Comparison of ENCODE assay signal across 8 cellular contexts in genomic region chr16:67227567-67227921, GRCh38. TPM values are rescaled to one million over a fixed set of nuclear protein-coding genes. Genes with fewer than 3 reads are reported as not detected.
A peak's percentile ranks its signal among the peaks of the same experiment; 100 is the strongest.
DNase-seq lines count a peak whose midpoint lies in the region; ATAC-seq and TF ChIP-seq lines count a peak whose summit lies in the region.

No MANE protein-coding gene starts in this region.

- TF ChIP-seq CTCF in PC-3 (conservative IDR thresholded peaks at IDR 0.05; ENCODE audit: low read depth, low read length) (no peak), epithelial cell of esophagus (IDR thresholded peaks at IDR 0.05; ENCODE audit: insufficient read depth, low read depth, low read length, missing control alignments) (no peak), neutrophil (IDR thresholded peaks at IDR 0.05) (no peak)

- H3K4me2 ChIP-seq in PC-3 (ENCODE audit: low read length) = peak overlapping the region; percentile 84

- H3K9me3 Mint-ChIP-seq in CD4-positive, CD25-positive, alpha-beta regulatory T cell = no peaks in the 10 kb centered on the region

- peaks cover 8 to 49% (median 26%) of the 10 kb centered on the region in 4 donors for H3K4me1 Mint-ChIP-seq in CD4-positive, CD25-positive, alpha-beta regulatory T cell

- peak overlapping the region; percentile 98 to 99 (median 98) for H3K4me3 Mint-ChIP-seq in CD4-positive, CD25-positive, alpha-beta regulatory T cell

- H3K79me2 ChIP-seq in PC-3 (ENCODE audit: low read length) = peaks cover 19% of the 10 kb centered on the region

- H3F3A ChIP-seq in PC-3 (ENCODE audit: low read length, unreplicated experiment) = no peaks in the 10 kb centered on the region

- POLR2A ChIA-PET in PC-3 (lab: Charles Lee; ENCODE audit: unreplicated experiment) = interaction anchor here (0.6 kb wide), 1 partner anchor 20 kb away, joined by 3 read pairs; no protein-coding TSS in a partner anchor

- peak overlapping the region; percentile 78 for H3K27ac ChIP-seq in CD4-positive, CD25-positive, alpha-beta regulatory T cell (ENCODE audit: insufficient read depth, low read length, poor library complexity, severe bottlenecking)
- peak overlapping the region; percentile 58; the same call in 1 of the 2 replicates for H3K27ac ChIP-seq in PC-3 (ENCODE audit: low read length)
- H3K27ac ChIP-seq in neutrophil = peak overlapping the region; percentile 86

- no peak for DNase-seq in CD4-positive, CD25-positive, alpha-beta regulatory T cell
- DNase-seq in PC-3 (no peak), epithelial cell of esophagus (ENCODE audit: low read depth) (no peak), NCI-H1436 (lab: John Stamatoyannopoulos, UW) (no peak), 8988T (no peak)

- H3K27me3 Mint-ChIP-seq in CD4-positive, CD25-positive, alpha-beta regulatory T cell = no peaks in the 10 kb centered on the region

- H3K27ac Mint-ChIP-seq in CD4-positive, CD25-positive, alpha-beta regulatory T cell = peak overlapping the region in 2 of 3 donors; percentile 97 to 98

- H3K9me3 ChIP-seq in CD4-positive, CD25-positive, alpha-beta regulatory T cell (ENCODE audit: control insufficient read depth in 2 of 2, low read length in 2 of 2) = no peaks in the 10 kb centered on the region
- H3K9me3 ChIP-seq in PC-3 (ENCODE audit: low read length) = no peaks in the 10 kb centered on the region
- H3K9me3 ChIP-seq in neutrophil = no peaks in the 10 kb centered on the region

- H3K4me1 ChIP-seq in CD4-positive, CD25-positive, alpha-beta regulatory T cell (ENCODE audit: control insufficient read depth, insufficient read depth, low read length, poor library complexity, severe bottlenecking) = peaks cover 19% of the 10 kb centered on the region
- H3K4me1 ChIP-seq in PC-3 (ENCODE audit: insufficient read depth, low read length) (peaks cover 12% of the 10 kb centered on the region; the same call in 1 of the 2 replicates), neutrophil (ENCODE audit: control insufficient read depth in 1 of 2, insufficient read depth in 1 of 2, low read depth in 1 of 2, low read length in 1 of 2) (peaks cover 16 to 17% of the 10 kb centered on the region in 2 experiments)

- intact Hi-C loops in PC-3 (cut with micrococcal nuclease) = no loop called here

- no peak for ATAC-seq in CD4-positive, CD25-positive, alpha-beta regulatory T cell (ENCODE audit: low read depth in 2 of 2)
- ATAC-seq in PC-3 (no peak), HG02973 (IDR thresholded peaks at IDR 0.05; ENCODE audit: unreplicated experiment) (no peak), HG02885 (IDR thresholded peaks at IDR 0.05; ENCODE audit: poor library complexity, unreplicated experiment) (no peak)

- peak overlapping the region; percentile 94 for H3K9ac ChIP-seq in PC-3 (ENCODE audit: low read length)

- no peaks in the 10 kb centered on the region for H3K27me3 ChIP-seq in CD4-positive, CD25-positive, alpha-beta regulatory T cell (ENCODE audit: control insufficient read depth, insufficient read depth, low read length)
- H3K27me3 ChIP-seq in PC-3 (ENCODE audit: low read length) (no peaks in the 10 kb centered on the region), neutrophil (no peaks in the 10 kb centered on the region)

- peak overlapping the region; percentile 87 for H3K4me3 ChIP-seq in CD4-positive, CD25-positive, alpha-beta regulatory T cell (ENCODE audit: low read depth, low read length)
- H3K4me3 ChIP-seq in PC-3 (ENCODE audit: low read length) (peak overlapping the region; percentile 100), epithelial cell of esophagus (ENCODE audit: low read length) (peak overlapping the region; percentile 100), neutrophil (ENCODE audit: low read depth in 1 of 2, low read length in 1 of 2) (peak overlapping the region; percentile 65 to 84)

- no peaks in the 10 kb centered on the region for H4K20me1 ChIP-seq in PC-3 (ENCODE audit: low read length)

- peaks cover 11% of the 10 kb centered on the region for H3K36me3 Mint-ChIP-seq in CD4-positive, CD25-positive, alpha-beta regulatory T cell

- H3K9me2 ChIP-seq in PC-3 (replicated peaks; ENCODE audit: low read length) = no peaks in the 10 kb centered on the region

- CTCF ChIA-PET in PC-3 (lab: Charles Lee) = interaction anchor here (1.3 to 1.7 kb wide), 2 partner anchors 17 to 29 kb away, joined by 5 to 9 read pairs; partner anchors contain the start of gene ELMO3

- H3K36me3 ChIP-seq in CD4-positive, CD25-positive, alpha-beta regulatory T cell (ENCODE audit: control insufficient read depth, insufficient read depth, low read length) = peaks cover 37% of the 10 kb centered on the region
- H3K36me3 ChIP-seq in PC-3 (ENCODE audit: low read depth, low read length) = peaks cover 18% of the 10 kb centered on the region; the same call in 1 of the 2 replicates
- peaks cover 40% of the 10 kb centered on the region for H3K36me3 ChIP-seq in neutrophil

- no TSS peak for BruUV-seq in PC-3 (replicated peaks; lab: Mats Ljungman, UMichigan)

- H2AFZ ChIP-seq in PC-3 (ENCODE audit: low read length) = peak overlapping the region; percentile 88; the same call in 1 of the 2 replicates

RNA-seq across cellular contexts. Expression of gene TMEM208, which starts 0.6 kb away (rescaled TPM):
- total RNA-seq in CD4-positive, CD25-positive, alpha-beta regulatory T cell = 31.0 TPM
- 100 to 1,000 TPM in 2 of 4 donors, 10 to 100 TPM in 2; 91.8 to 141 (median 98.7) TPM for polyA plus RNA-seq in CD4-positive, CD25-positive, alpha-beta regulatory T cell
- total RNA-seq in PC-3 (2014; rRNA removed) = 35.4 and 36.6 TPM in 2 replicates

RNA-seq across cellular contexts. Expression of gene FHOD1, which starts 19.7 kb away (rescaled TPM):
- 34.5 TPM for total RNA-seq in CD4-positive, CD25-positive, alpha-beta regulatory T cell
- 1 to 10 TPM; 1.9 to 4.5 (median 3.4) TPM for polyA plus RNA-seq in CD4-positive, CD25-positive, alpha-beta regulatory T cell
- total RNA-seq in PC-3 (2014; rRNA removed) = 45.5 and 57.1 TPM in 2 replicates

RNA-seq across cellular contexts. Expression of gene SLC9A5, which starts 21.2 kb away (rescaled TPM):
- 1.3 TPM for total RNA-seq in CD4-positive, CD25-positive, alpha-beta regulatory T cell
- polyA plus RNA-seq in CD4-positive, CD25-positive, alpha-beta regulatory T cell = not detected
- total RNA-seq in PC-3 (2014; rRNA removed) = 0.81 and 1.1 TPM in 2 replicates

RNA-seq across cellular contexts. Expression of gene ELMO3, which starts 28.6 kb away (rescaled TPM):
- 2.2 TPM for total RNA-seq in CD4-positive, CD25-positive, alpha-beta regulatory T cell
- under 1 TPM in 1 of 4 donors, not detected in 3; 0.09 TPM for polyA plus RNA-seq in CD4-positive, CD25-positive, alpha-beta regulatory T cell
- 1.6 and 2.2 TPM in 2 replicates for total RNA-seq in PC-3 (2014; rRNA removed)

RNA-seq across cellular contexts. Expression of gene E2F4, which starts 35.6 kb away (rescaled TPM):
- total RNA-seq in CD4-positive, CD25-positive, alpha-beta regulatory T cell = 63.7 TPM
- polyA plus RNA-seq in CD4-positive, CD25-positive, alpha-beta regulatory T cell = 10 to 100 TPM; 46.8 to 54.9 (median 48.9) TPM
- 86.2 and 107 TPM in 2 replicates for total RNA-seq in PC-3 (2014; rRNA removed)
